Comparison of ENCODE assay signal across 8 cellular contexts in the genomic region with DNA sequence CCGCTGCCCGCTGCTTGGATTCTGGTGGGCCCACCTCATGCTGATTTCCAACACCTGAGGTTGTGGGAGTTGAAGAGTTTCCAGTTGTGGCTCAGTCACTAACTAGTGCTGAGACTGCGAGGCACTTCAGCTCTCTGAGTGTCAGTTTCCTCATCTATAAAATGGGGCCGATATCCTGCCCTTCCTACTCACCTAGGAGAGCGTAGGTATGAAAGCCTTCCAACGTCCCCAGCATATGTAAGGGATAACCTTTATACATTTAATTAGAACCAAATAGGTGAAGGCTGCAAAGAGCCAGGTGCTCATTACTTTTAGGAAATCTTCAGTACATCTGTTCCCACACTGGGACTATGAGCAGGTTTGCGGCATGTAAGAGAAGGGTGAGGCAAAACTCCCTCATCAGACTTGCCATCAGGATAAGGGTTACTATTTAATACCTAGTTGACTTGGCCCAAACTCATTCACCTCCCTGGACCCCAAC. TPM values are rescaled to one million over a fixed set of nuclear protein-coding genes. Genes with fewer than 3 reads are reported as not detected.
DNase-seq lines count a peak whose midpoint lies in the region; ATAC-seq and TF ChIP-seq lines count a peak whose summit lies in the region.

No MANE protein-coding gene starts in this region.

- H3K4me1 Mint-ChIP-seq in activated naive CD4-positive, alpha-beta T cell treated with anti-CD3 and anti-CD28 coated beads, Interleukin-2, amount 50 U/mL, for 24 hours = peaks cover 9% of the 10 kb centered on the region
- peaks cover 6% of the 10 kb centered on the region for H3K4me1 Mint-ChIP-seq in memory B cell

- H3K27ac Mint-ChIP-seq in activated naive CD4-positive, alpha-beta T cell treated with anti-CD3 and anti-CD28 coated beads, Interleukin-2, amount 50 U/mL, for 24 hours = no peak overlapping the region
- H3K27ac Mint-ChIP-seq in memory B cell = no peak overlapping the region

- no peaks in the 10 kb centered on the region for H3K9me3 Mint-ChIP-seq in activated naive CD4-positive, alpha-beta T cell treated with anti-CD3 and anti-CD28 coated beads, Interleukin-2, amount 50 U/mL, for 24 hours
- H3K9me3 Mint-ChIP-seq in memory B cell = no peaks in the 10 kb centered on the region

- ATAC-seq in memory B cell (ENCODE audit: low read depth) (no peak), upper lobe of right lung (no peak), GM18909 (IDR thresholded peaks at IDR 0.05; ENCODE audit: poor library complexity, unreplicated experiment) (no peak), GM19452 (IDR thresholded peaks at IDR 0.05; ENCODE audit: unreplicated experiment) (no peak)

- peaks cover 7% of the 10 kb centered on the region for H3K4me1 ChIP-seq in upper lobe of right lung

- H3K4me3 ChIP-seq in astrocyte of the cerebellum (ENCODE audit: low read depth, low read length) (peak overlapping the region; percentile 88), upper lobe of right lung (peak overlapping the region; percentile 71)

- H3K4me3 Mint-ChIP-seq in activated naive CD4-positive, alpha-beta T cell treated with anti-CD3 and anti-CD28 coated beads, Interleukin-2, amount 50 U/mL, for 24 hours = peak overlapping the region; percentile 87
- H3K4me3 Mint-ChIP-seq in memory B cell = peak overlapping the region; percentile 91

- H3K27ac ChIP-seq in upper lobe of right lung = peak overlapping the region; percentile 72

- no peaks in the 10 kb centered on the region for H3K36me3 ChIP-seq in upper lobe of right lung

- TF ChIP-seq CTCF in astrocyte of the cerebellum (IDR thresholded peaks at IDR 0.05; ENCODE audit: low read depth, low read length, missing control alignments) (no peak), upper lobe of right lung (IDR thresholded peaks at IDR 0.05) (no peak)

- no peaks in the 10 kb centered on the region for H3K27me3 Mint-ChIP-seq in activated naive CD4-positive, alpha-beta T cell treated with anti-CD3 and anti-CD28 coated beads, Interleukin-2, amount 50 U/mL, for 24 hours
- no peaks in the 10 kb centered on the region for H3K27me3 Mint-ChIP-seq in memory B cell

- intact Hi-C loops in upper lobe of right lung (cut with DNase I) = no loop called here

- no peaks in the 10 kb centered on the region for H3K9me3 ChIP-seq in upper lobe of right lung

- in situ Hi-C loops in astrocyte of the cerebellum (cut with HindIII; ENCODE audit: low sequenced_read_pairs) = no loop called here

- H3K36me3 Mint-ChIP-seq in activated naive CD4-positive, alpha-beta T cell treated with anti-CD3 and anti-CD28 coated beads, Interleukin-2, amount 50 U/mL, for 24 hours = no peaks in the 10 kb centered on the region
- H3K36me3 Mint-ChIP-seq in memory B cell = no peaks in the 10 kb centered on the region

- no peaks in the 10 kb centered on the region for H3K27me3 ChIP-seq in upper lobe of right lung

- DNase-seq in activated naive CD4-positive, alpha-beta T cell (lab: John Stamatoyannopoulos, UW) = no peak
- no peak for DNase-seq in astrocyte of the cerebellum (ENCODE audit: low read depth)
- DNase-seq in memory B cell (ENCODE audit: low spot score in 2 of 2) = no peak
- no peak for DNase-seq in upper lobe of right lung
- DNase-seq in DMS79 (lab: John Stamatoyannopoulos, UW) = no peak

RNA-seq across cellular contexts. Expression of gene KIF18B, which starts 0.8 kb away (rescaled TPM):
- 0.32 TPM for total RNA-seq in upper lobe of right lung

RNA-seq across cellular contexts. Expression of gene C1QL1, which starts 19.7 kb away (rescaled TPM):
- 0.52 TPM for total RNA-seq in upper lobe of right lung

RNA-seq across cellular contexts. Expression of gene GFAP, which starts 33.1 kb away (rescaled TPM):
- not detected for total RNA-seq in upper lobe of right lung

RNA-seq across cellular contexts. Expression of gene EFTUD2, which starts 49.1 kb away (rescaled TPM):
- total RNA-seq in upper lobe of right lung = 74.4 TPM
